In the genomic region with DNA sequence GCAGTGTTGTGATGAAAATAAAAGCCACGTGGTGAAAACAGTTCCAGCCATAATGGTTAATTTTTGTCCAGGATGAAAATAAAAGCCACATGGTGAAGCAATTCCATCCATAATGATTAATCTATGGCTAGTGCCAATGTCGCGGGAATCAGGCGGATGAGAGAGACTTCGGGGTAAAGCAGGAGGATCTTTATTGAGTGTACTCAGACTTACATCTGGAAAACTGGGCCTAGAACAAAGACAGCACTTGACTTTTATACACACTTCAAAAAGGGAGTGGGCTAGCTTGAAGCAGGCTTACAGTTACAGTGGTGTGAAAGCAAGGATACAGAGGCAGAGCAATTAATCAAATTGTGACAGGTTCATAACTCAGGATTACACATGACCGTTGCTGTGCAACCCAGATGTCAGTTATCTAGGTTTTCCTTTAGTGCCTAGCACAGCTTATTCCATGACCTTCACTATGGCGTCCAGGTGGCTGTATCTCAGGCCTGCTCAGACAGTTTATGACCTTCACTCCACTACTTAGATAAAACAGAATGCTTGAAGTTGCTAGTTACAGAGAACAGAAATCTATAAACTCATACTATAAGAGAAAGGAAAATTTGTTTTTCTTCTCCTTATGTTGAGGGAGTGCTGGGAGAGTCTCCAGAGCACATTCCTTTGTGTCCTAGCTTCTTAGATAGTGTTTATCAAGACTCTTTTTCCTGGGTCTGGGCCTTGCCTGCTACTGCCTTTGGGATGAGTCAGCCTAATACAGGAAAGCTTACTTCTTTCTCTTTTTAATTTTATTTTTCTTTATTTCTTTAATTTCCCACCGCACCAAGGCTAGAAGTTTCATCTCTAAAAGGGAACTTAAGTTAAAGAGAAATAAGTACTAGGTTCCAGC, we compare ENCODE assay signal across 14 cellular contexts. TPM values are rescaled to one million over a fixed set of nuclear protein-coding genes. Genes with fewer than 3 reads are reported as not detected.
A peak's percentile ranks its signal among the peaks of the same experiment; 100 is the strongest.
DNase-seq lines count a peak whose midpoint lies in the region; ATAC-seq, FAIRE-seq and TF ChIP-seq lines count a peak whose summit lies in the region.
"Had no signal": no experiment of that assay in that cellular context is flagged by ENCODE, and none has a peak within 500 bp of the region (broad histone marks: within the 10 kb centered on the region; RNA-seq: fewer than 3 reads in every experiment).

No MANE protein-coding gene starts in this region.

- no peaks in the 10 kb centered on the region for H3K27me3 Mint-ChIP-seq in astrocyte (ENCODE audit: low read depth, unreplicated experiment)
- H3K27me3 Mint-ChIP-seq in type B pancreatic cell = peaks cover 7% of the 10 kb centered on the region

- no peak overlapping the region for H3K27ac ChIP-seq in astrocyte (ENCODE audit: low read depth, low read length)
- no peak overlapping the region for H3K27ac ChIP-seq in coronary artery
- H3K27ac ChIP-seq: heart right ventricle had no signal

- no peak overlapping the region for H3K9ac ChIP-seq in astrocyte (ENCODE audit: low read length)

- no peak for FAIRE-seq in astrocyte (lab: Jason Lieb, UNC)
- FAIRE-seq: RCC 7860 had no signal

- TF ChIP-seq CTCF in astrocyte (IDR thresholded peaks at IDR 0.05; ENCODE audit: insufficient read depth, low read depth, low read length) (no peak), type B pancreatic cell (conservative IDR thresholded peaks at IDR 0.05) (no peak), coronary artery (IDR thresholded peaks at IDR 0.05) (no peak)

- ATAC-seq in left ventricle myocardium superior (peak; percentile 68), Right ventricle myocardium inferior (no peak), GM21723 (IDR thresholded peaks at IDR 0.05; ENCODE audit: unreplicated experiment) (no peak)

- no peaks in the 10 kb centered on the region for H3K79me2 ChIP-seq in astrocyte (ENCODE audit: insufficient read depth, low read length)

- no peak overlapping the region for H3K4me2 ChIP-seq in astrocyte (ENCODE audit: low read length)

- H3K9me3 Mint-ChIP-seq in astrocyte (ENCODE audit: unreplicated experiment) = no peaks in the 10 kb centered on the region
- no peaks in the 10 kb centered on the region for H3K9me3 Mint-ChIP-seq in type B pancreatic cell
- H3K9me3 Mint-ChIP-seq: dendritic cell treated with granulocyte-macrophage colony-stimulating factor and Interleukin-4, amounts not matched to agents 40 ng/mL and 50 ng/mL, for 4 days had no signal

- H3K4me3 ChIP-seq in astrocyte (ENCODE audit: insufficient read depth, low read depth, low read length) (no peak overlapping the region), coronary artery (no peak overlapping the region)
- H3K4me3 ChIP-seq: heart right ventricle had no signal

- H4K20me1 ChIP-seq in astrocyte (ENCODE audit: insufficient read depth, low read length) = no peaks in the 10 kb centered on the region

- intact Hi-C loops in left ventricle myocardium superior (cut with micrococcal nuclease) = no loop called here
- intact Hi-C loops in Right ventricle myocardium inferior (cut with DNase I) = no loop called here

- H3K27me3 ChIP-seq in astrocyte (ENCODE audit: insufficient read depth, low read length) = no peaks in the 10 kb centered on the region
- H3K27me3 ChIP-seq: heart right ventricle had no signal

- peaks cover 5% of the 10 kb centered on the region for H3K4me1 ChIP-seq in astrocyte (ENCODE audit: insufficient read depth, low read length)

- no peaks in the 10 kb centered on the region for H3K9me3 ChIP-seq in astrocyte (ENCODE audit: insufficient read depth, low read depth, low read length)
- H3K9me3 ChIP-seq: heart right ventricle had no signal

- peak overlapping the region; percentile 25 for H3K4me3 Mint-ChIP-seq in astrocyte (ENCODE audit: unreplicated experiment)
- H3K4me3 Mint-ChIP-seq in type B pancreatic cell = peak overlapping the region; percentile 15
- H3K4me3 Mint-ChIP-seq: dendritic cell treated with granulocyte-macrophage colony-stimulating factor and Interleukin-4, amounts not matched to agents 40 ng/mL and 50 ng/mL, for 4 days had no signal

- DNase-seq in left ventricle myocardium superior (no peak), Right ventricle myocardium inferior (ENCODE audit: missing footprints) (no peak), astrocyte (ENCODE audit: low read depth) (peak; percentile 42), kidney glomerular epithelial cell (lab: John Stamatoyannopoulos, UW) (peak; percentile 23), type B pancreatic cell (ENCODE audit: extremely low spot score, unreplicated experiment) (no peak), coronary artery (ENCODE audit: low spot score) (no peak)
- no peak for DNase-seq in stimulated activated naive CD4-positive, alpha-beta T cell treated with Interleukin-2 at 50 U/mL for 16 hours (lab: John Stamatoyannopoulos, UW)
- DNase-seq: COR-L47, heart right ventricle, NCI-H1694 treated with DMSO at 0.1 percent for 48 hours, NCI-H774 had no signal

- H3K27ac Mint-ChIP-seq in astrocyte (ENCODE audit: unreplicated experiment) (no peak overlapping the region), type B pancreatic cell (peak overlapping the region; percentile 67)
- H3K27ac Mint-ChIP-seq: dendritic cell treated with granulocyte-macrophage colony-stimulating factor and Interleukin-4, amounts not matched to agents 40 ng/mL and 50 ng/mL, for 4 days had no signal

- no peaks in the 10 kb centered on the region for H3K36me3 ChIP-seq in astrocyte (ENCODE audit: insufficient read depth, low read length)

- H3K4me1 Mint-ChIP-seq in astrocyte (ENCODE audit: low read depth, unreplicated experiment) (peaks cover 2% of the 10 kb centered on the region), type B pancreatic cell (ENCODE audit: unreplicated experiment) (no peaks in the 10 kb centered on the region)

- peak overlapping the region; percentile 18 for H2AFZ ChIP-seq in astrocyte (ENCODE audit: low read depth, low read length)

- H3K36me3 Mint-ChIP-seq in astrocyte (ENCODE audit: low read depth, unreplicated experiment) (no peaks in the 10 kb centered on the region), type B pancreatic cell (no peaks in the 10 kb centered on the region)

RNA-seq across cellular contexts. Expression of gene PLA2G12A, which starts 5.9 kb away (rescaled TPM):
- 73.7 TPM for total RNA-seq in left ventricle myocardium superior
- total RNA-seq in Right ventricle myocardium inferior = 64.8 TPM
- total RNA-seq in astrocyte = 17.8 and 22.5 TPM in 2 replicates
- 39.3 and 44.0 TPM in 2 replicates for total RNA-seq in type B pancreatic cell (ENCODE audit: low replicate concordance)

RNA-seq across cellular contexts. Expression of gene CASP6, which starts 32.6 kb away (rescaled TPM):
- 7.1 TPM for total RNA-seq in left ventricle myocardium superior
- 8.9 TPM for total RNA-seq in Right ventricle myocardium inferior
- 20.6 and 25.2 TPM in 2 replicates for total RNA-seq in astrocyte
- 41.9 and 49.9 TPM in 2 replicates for total RNA-seq in type B pancreatic cell (ENCODE audit: low replicate concordance)

Comparison
In these comparisons a context has a peak if more than half of its experiments do, and no peak if none do; other contexts are left out.
1. DNase-seq: peak in astrocyte (single experiment) and kidney glomerular epithelial cell (single experiment); none in left ventricle myocardium superior (single experiment), Right ventricle myocardium inferior (single experiment), type B pancreatic cell (single experiment), stimulated activated naive CD4-positive, alpha-beta T cell treated with Interleukin-2 at 50 U/mL for 16 hours (single experiment) and coronary artery (single experiment).